Comparison of ENCODE assay signal across 1 cellular context in the genomic region with DNA sequence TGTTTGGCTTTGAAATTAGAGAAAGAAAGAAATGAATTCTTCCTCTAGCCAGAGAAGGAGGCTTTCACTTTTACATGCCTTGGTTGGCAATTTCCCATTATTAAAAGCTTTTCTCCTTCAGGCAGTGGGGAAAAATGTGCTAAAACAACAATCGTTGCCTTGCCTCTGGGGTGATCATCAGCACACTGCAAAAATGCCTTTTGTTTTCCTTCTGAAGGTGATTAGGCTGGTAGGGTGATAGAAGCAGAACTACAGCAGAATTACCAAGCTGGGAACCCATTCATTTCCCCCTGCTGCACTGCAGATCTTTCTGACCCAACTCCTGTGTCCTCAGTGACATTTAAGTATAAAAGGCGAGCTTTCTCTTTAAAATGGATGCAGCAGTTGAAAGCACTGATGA.
TF ChIP-seq lines count a peak whose summit lies in the region.

No MANE protein-coding gene starts in this region.

TF ChIP-seq in K562, 482 proteins besides CTCF, POLR2A, EP300 and RAD21:
- TF ChIP-seq MYC (IDR thresholded peaks at IDR 0.05; ENCODE audit: low read depth, low read length), result no peak
- TF ChIP-seq MYC (CRISPR knock-in tag; IDR thresholded peaks at IDR 0.05; ENCODE audit: borderline replicate concordance, low read depth), result no peak
- no peak for TF ChIP-seq MCM3 (IDR thresholded peaks at IDR 0.05)
- TF ChIP-seq ZNF212 (CRISPR knock-in tag; IDR thresholded peaks at IDR 0.05), result no peak
- TF ChIP-seq, protein P1, sequence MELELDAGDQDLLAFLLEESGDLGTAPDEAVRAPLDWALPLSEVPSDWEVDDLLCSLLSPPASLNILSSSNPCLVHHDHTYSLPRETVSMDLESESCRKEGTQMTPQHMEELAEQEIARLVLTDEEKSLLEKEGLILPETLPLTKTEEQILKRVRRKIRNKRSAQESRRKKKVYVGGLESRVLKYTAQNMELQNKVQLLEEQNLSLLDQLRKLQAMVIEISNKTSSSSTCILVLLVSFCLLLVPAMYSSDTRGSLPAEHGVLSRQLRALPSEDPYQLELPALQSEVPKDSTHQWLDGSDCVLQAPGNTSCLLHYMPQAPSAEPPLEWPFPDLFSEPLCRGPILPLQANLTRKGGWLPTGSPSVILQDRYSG (tag; conservative IDR thresholded peaks at IDR 0.05; ENCODE audit: low read depth), result no peak
- no peak for TF ChIP-seq ZNF384 (IDR thresholded peaks at IDR 0.05; ENCODE audit: low read depth, low read length)
- TF ChIP-seq JUNB (CRISPR knock-in tag; conservative IDR thresholded peaks at IDR 0.05), result no peak
- no peak for TF ChIP-seq EHMT2 (IDR thresholded peaks at IDR 0.05)
- TF ChIP-seq STAT5B (CRISPR knock-in tag; IDR thresholded peaks at IDR 0.05), result no peak
- no peak for TF ChIP-seq SMARCB1 (IDR thresholded peaks at IDR 0.05; ENCODE audit: insufficient read length, low read depth)
- TF ChIP-seq, protein P2, sequence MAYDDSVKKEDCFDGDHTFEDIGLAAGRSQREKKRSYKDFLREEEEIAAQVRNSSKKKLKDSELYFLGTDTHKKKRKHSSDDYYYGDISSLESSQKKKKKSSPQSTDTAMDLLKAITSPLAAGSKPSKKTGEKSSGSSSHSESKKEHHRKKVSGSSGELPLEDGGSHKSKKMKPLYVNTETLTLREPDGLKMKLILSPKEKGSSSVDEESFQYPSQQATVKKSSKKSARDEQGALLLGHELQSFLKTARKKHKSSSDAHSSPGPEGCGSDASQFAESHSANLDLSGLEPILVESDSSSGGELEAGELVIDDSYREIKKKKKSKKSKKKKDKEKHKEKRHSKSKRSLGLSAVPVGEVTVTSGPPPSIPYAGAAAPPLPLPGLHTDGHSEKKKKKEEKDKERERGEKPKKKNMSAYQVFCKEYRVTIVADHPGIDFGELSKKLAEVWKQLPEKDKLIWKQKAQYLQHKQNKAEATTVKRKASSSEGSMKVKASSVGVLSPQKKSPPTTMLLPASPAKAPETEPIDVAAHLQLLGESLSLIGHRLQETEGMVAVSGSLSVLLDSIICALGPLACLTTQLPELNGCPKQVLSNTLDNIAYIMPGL (CRISPR knock-in tag; IDR thresholded peaks at IDR 0.05), result no peak
- no peak for TF ChIP-seq ZNF398 (CRISPR knock-in tag; IDR thresholded peaks at IDR 0.05)
